Comparison of ENCODE assay signal across 17 cellular contexts in genomic region chr13:73136776-73137175, GRCh38.
DNase-seq lines count a peak whose midpoint lies in the region; ATAC-seq and TF ChIP-seq lines count a peak whose summit lies in the region.
"Had no signal": no experiment of that assay in that cellular context is flagged by ENCODE, and none has a peak within 500 bp of the region (broad histone marks: within the 10 kb centered on the region; RNA-seq: fewer than 3 reads in every experiment).

No MANE protein-coding gene starts in this region.

- no peak overlapping the region for H4K5ac ChIP-seq in mesendoderm (ENCODE audit: low read length)

- no peaks in the 10 kb centered on the region for H4K20me1 ChIP-seq in PC-9 (ENCODE audit: insufficient read depth)

- CTCF ChIA-PET in PC-9 (lab: Charles Lee): no interaction called here

- H3K27ac ChIP-seq in PC-9 (peak overlapping the region; percentile 100), mesendoderm (ENCODE audit: low read depth, low read length) (no peak overlapping the region), transverse colon (peak overlapping the region in 3 of 4 donors; percentile 15 to 50 (median 28)), right cardiac atrium (ENCODE audit: low read length) (no peak overlapping the region)

- no TSS peak for BruUV-seq in PC-9 (replicated peaks; lab: Mats Ljungman, UMichigan)

- POLR2A ChIA-PET in PC-9 (lab: Charles Lee; ENCODE audit: unreplicated experiment): interaction anchor here (0.6 kb wide), 1 partner anchor 34 kb away, joined by 4 read pairs; no protein-coding TSS in a partner anchor

- no peak for TF ChIP-seq POLR2A in transverse colon (IDR thresholded peaks at IDR 0.05)

- no peak for TF ChIP-seq CTCF in PC-9 (conservative IDR thresholded peaks at IDR 0.05)
- no peak for TF ChIP-seq CTCF in transverse colon (IDR thresholded peaks at IDR 0.05)

- H3K27me3 ChIP-seq in PC-9 (ENCODE audit: insufficient read depth, low read depth) (no peaks in the 10 kb centered on the region), mesendoderm (ENCODE audit: insufficient read depth, low read length, poor library complexity) (no peaks in the 10 kb centered on the region), transverse colon (no peaks in the 10 kb centered on the region), right cardiac atrium (ENCODE audit: control insufficient read depth, insufficient read depth) (no peaks in the 10 kb centered on the region)

- H3K18ac ChIP-seq in mesendoderm (ENCODE audit: low read length): no peak overlapping the region

- H3K4me3 ChIP-seq in PC-9 (no peak overlapping the region), mesendoderm (ENCODE audit: low read length) (no peak overlapping the region), transverse colon (no peak overlapping the region), right cardiac atrium (ENCODE audit: low read length) (no peak overlapping the region)

- intact Hi-C loops in PC-9 (cut with micrococcal nuclease; ENCODE audit: unreplicated experiment) (loop anchor here (10.0 kb wide), 1 partner anchor 108 kb away; no protein-coding TSS in a partner anchor), transverse colon (cut with DNase I; ENCODE audit: low total_unique reads) (no loop called here), right cardiac atrium (cut with DNase I) (no loop called here)

- no peak overlapping the region for H2BK120ac ChIP-seq in mesendoderm (ENCODE audit: low read depth, low read length)

- H2BK5ac ChIP-seq in mesendoderm (ENCODE audit: low read length): no peak overlapping the region

- H3K9me2 ChIP-seq in PC-9 (ENCODE audit: insufficient read depth): no peaks in the 10 kb centered on the region

- no peak for TF ChIP-seq EP300 in transverse colon (IDR thresholded peaks at IDR 0.05; ENCODE audit: low read depth)

- in situ Hi-C loops in transverse colon (cut with MboI; ENCODE audit: low pct_ligation_motif_present in 1 of 4, low pct_unique_long_range_greater_than_20kb in 1 of 4, low sequenced_read_pairs in 3 of 4): no loop called here

- H4K8ac ChIP-seq in mesendoderm (ENCODE audit: low read depth, low read length): peak overlapping the region; percentile 5

- H2AFZ ChIP-seq in PC-9: no peak overlapping the region

- H3K79me2 ChIP-seq in PC-9 (ENCODE audit: low read depth): 0 out of 2 replicates have a peak, but pooled peaks cover 5% of the 10 kb centered on the region
- no peaks in the 10 kb centered on the region for H3K79me2 ChIP-seq in mesendoderm (ENCODE audit: control insufficient read depth, insufficient read depth, low read length)

- H2AK5ac ChIP-seq in mesendoderm (ENCODE audit: low read length): no peak overlapping the region

- no peak overlapping the region for H2BK15ac ChIP-seq in mesendoderm (replicated peaks; ENCODE audit: low read depth)

- H3K4me2 ChIP-seq in PC-9 (peak overlapping the region; percentile 23), mesendoderm (ENCODE audit: low read length) (no peak overlapping the region)

- H3K4ac ChIP-seq in mesendoderm (ENCODE audit: low read depth, low read length): no peak overlapping the region

- WGBS in mesendoderm (ENCODE audit: extremely low coverage, insufficient coverage, low lambda C conversion rate): no CpG with 5 or more reads among the region's 2 CpGs
- 72% methylated on average over 2 of the region's 2 CpGs; no CpG with 5 or more reads in 1 of the 2 donors for WGBS in transverse colon (ENCODE audit: low coverage in 1 of 2), 2 donors
- 90% methylated on average over 2 of the region's 2 CpGs for WGBS in right cardiac atrium

- H3K36me3 ChIP-seq in PC-9 (ENCODE audit: low read depth) (no peaks in the 10 kb centered on the region), mesendoderm (ENCODE audit: control insufficient read depth, insufficient read depth, low read length) (no peaks in the 10 kb centered on the region), transverse colon (no peaks in the 10 kb centered on the region)

- H3F3A ChIP-seq in PC-9 (ENCODE audit: insufficient read depth, low read depth): peaks cover 53% of the 10 kb centered on the region

- ATAC-seq in HG02884 (IDR thresholded peaks at IDR 0.05; ENCODE audit: unreplicated experiment): no peak
- ATAC-seq in right cardiac atrium: no peak
- ATAC-seq: Panc1, SK-N-SH treated with all-trans-retinoic acid at 6 μM for 48 hours had no signal

- no peak overlapping the region for H3K56ac ChIP-seq in mesendoderm (ENCODE audit: low read length)

- H3K79me1 ChIP-seq in mesendoderm (ENCODE audit: low read length): no peaks in the 10 kb centered on the region

- no peak overlapping the region for H3K9ac ChIP-seq in mesendoderm (ENCODE audit: low read length)

- DNase-seq in EH (ENCODE audit: low read depth) (peak; percentile 35), PC-9 (peak in 1 of 2 experiments; percentile 65), mesendoderm (no peak), transverse colon (no peak), right cardiac atrium (no peak), Kasumi-1 (lab: John Stamatoyannopoulos, UW) (no peak)
- no peak for DNase-seq in NK-92 treated with Interleukin-12 subunit alpha and Interleukin-12 subunit beta, amount 100 ng/mL, for 24 hours (lab: John Stamatoyannopoulos, UW)
- DNase-seq: CD8-positive, alpha-beta memory T cell; DMS 273 treated with DMSO at 0.1 percent for 48 hours; H9; NCI-H1436; NCI-H2081; NCI-H69; Right ventricle myocardium superior had no signal

- H3K23ac ChIP-seq in mesendoderm (ENCODE audit: low read length): no peak overlapping the region

- H3K9me3 ChIP-seq in PC-9 (ENCODE audit: insufficient read depth, low read depth): peaks cover 7% of the 10 kb centered on the region; the same call in 1 of the 2 replicates
- H3K9me3 ChIP-seq in transverse colon: no peaks in the 10 kb centered on the region
- no peaks in the 10 kb centered on the region for H3K9me3 ChIP-seq in right cardiac atrium (ENCODE audit: control insufficient read depth, low read length)

- H3K4me1 ChIP-seq in PC-9 (replicated peaks; ENCODE audit: insufficient read depth): peaks cover 77% of the 10 kb centered on the region
- peaks cover 5% of the 10 kb centered on the region for H3K4me1 ChIP-seq in mesendoderm (ENCODE audit: control insufficient read depth, low read depth, low read length)
- H3K4me1 ChIP-seq in transverse colon: peaks cover 0 to 48% (median 27%) of the 10 kb centered on the region in 4 donors
- H3K4me1 ChIP-seq in right cardiac atrium (ENCODE audit: control insufficient read depth, insufficient read depth, low read length): no peaks in the 10 kb centered on the region

Comparison
In these comparisons a context has a peak if more than half of its experiments do, and no peak if none do; other contexts are left out.
1. H3K27ac ChIP-seq: peak in PC-9 (single experiment) and transverse colon (3 of 4); none in mesendoderm (single experiment) and right cardiac atrium (single experiment).